Comparison of ENCODE assay signal across 16 cellular contexts in the genomic region with DNA sequence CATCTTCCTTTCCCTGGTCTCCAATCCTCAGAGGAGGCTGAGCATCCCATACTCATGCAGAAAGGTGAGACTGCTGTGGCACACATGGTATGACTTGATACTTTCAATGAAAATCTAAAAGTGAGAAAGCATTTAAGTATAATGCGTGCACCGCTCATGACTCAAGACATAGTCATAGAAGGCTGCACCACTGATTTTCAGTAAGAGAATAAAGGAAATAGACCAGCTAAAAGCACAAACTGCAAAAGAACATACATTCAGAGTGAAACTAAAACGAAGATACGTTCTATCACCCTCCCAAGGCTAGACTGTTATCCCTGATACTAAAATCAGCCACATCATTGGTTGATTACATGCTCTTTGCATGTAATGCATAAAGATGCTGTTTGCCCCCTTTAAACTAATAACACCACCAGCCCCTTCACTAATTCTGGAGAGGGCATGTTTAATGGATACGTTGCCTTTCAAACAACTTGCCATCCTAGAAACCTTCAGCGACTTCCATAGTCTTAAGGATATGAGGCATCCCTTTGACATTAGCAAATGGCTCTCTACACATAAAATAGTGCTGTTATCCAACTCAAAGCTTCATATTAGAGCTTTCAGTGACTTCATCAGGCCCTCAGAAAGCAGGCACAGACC. TPM values are rescaled to one million over a fixed set of nuclear protein-coding genes. Genes with fewer than 3 reads are reported as not detected.
DNase-seq lines count a peak whose midpoint lies in the region; ATAC-seq, FAIRE-seq and TF ChIP-seq lines count a peak whose summit lies in the region.
"Had no signal": no experiment of that assay in that cellular context is flagged by ENCODE, and none has a peak within 500 bp of the region (broad histone marks: within the 10 kb centered on the region; RNA-seq: fewer than 3 reads in every experiment).

No MANE protein-coding gene starts in this region.

- no peak overlapping the region for H3K27ac Mint-ChIP-seq in activated CD8-positive, alpha-beta T cell treated with anti-CD3 and anti-CD28 coated beads for 36 hours
- H3K27ac Mint-ChIP-seq in activated CD8-positive, alpha-beta T cell treated with anti-CD3 and anti-CD28 coated beads, Interleukin-2, amount 10 ng/mL, durations not matched to agents 7 days and 5 days = no peak overlapping the region
- no peak overlapping the region for H3K27ac Mint-ChIP-seq in stimulated activated effector memory CD8-positive, alpha-beta T cell treated with anti-CD3 and anti-CD28 coated beads, Interleukin-12 subunit alpha, Interleukin-12 subunit beta, amount 100 ng/mL, for 72 hours
- no peak overlapping the region for H3K27ac Mint-ChIP-seq in effector memory CD8-positive, alpha-beta T cell

- ATAC-seq in activated CD8-positive, alpha-beta T cell treated with anti-CD3 and anti-CD28 coated beads for 36 hours = peak; percentile 30
- no peak for ATAC-seq in activated CD8-positive, alpha-beta T cell treated with anti-CD3 and anti-CD28 coated beads, Interleukin-2, amount 10 ng/mL, durations not matched to agents 7 days and 5 days
- ATAC-seq in stimulated activated effector memory CD8-positive, alpha-beta T cell treated with anti-CD3 and anti-CD28 coated beads, Interleukin-12 subunit alpha, Interleukin-12 subunit beta, amount 100 ng/mL, for 72 hours = peak; percentile 81
- ATAC-seq in effector memory CD8-positive, alpha-beta T cell (replicated peaks) = no peak
- ATAC-seq: body of pancreas, left lobe of liver had no signal

- intact Hi-C loops in activated CD8-positive, alpha-beta T cell treated with anti-CD3 and anti-CD28 coated beads for 36 hours (cut with micrococcal nuclease) = no loop called here

- no peaks in the 10 kb centered on the region for H3K36me3 Mint-ChIP-seq in activated CD8-positive, alpha-beta T cell treated with anti-CD3 and anti-CD28 coated beads for 36 hours (ENCODE audit: low read depth)
- no peaks in the 10 kb centered on the region for H3K36me3 Mint-ChIP-seq in activated CD8-positive, alpha-beta T cell treated with anti-CD3 and anti-CD28 coated beads, Interleukin-2, amount 10 ng/mL, durations not matched to agents 7 days and 5 days (ENCODE audit: low read depth)
- no peaks in the 10 kb centered on the region for H3K36me3 Mint-ChIP-seq in stimulated activated effector memory CD8-positive, alpha-beta T cell treated with anti-CD3 and anti-CD28 coated beads, Interleukin-12 subunit alpha, Interleukin-12 subunit beta, amount 100 ng/mL, for 72 hours
- no peaks in the 10 kb centered on the region for H3K36me3 Mint-ChIP-seq in effector memory CD8-positive, alpha-beta T cell (ENCODE audit: insufficient read depth)

- TF ChIP-seq CTCF in activated CD8-positive, alpha-beta T cell treated with anti-CD3 and anti-CD28 coated beads for 36 hours (IDR thresholded peaks at IDR 0.05) = no peak

- H3K9me3 Mint-ChIP-seq in activated CD8-positive, alpha-beta T cell treated with anti-CD3 and anti-CD28 coated beads for 36 hours = no peaks in the 10 kb centered on the region
- no peaks in the 10 kb centered on the region for H3K9me3 Mint-ChIP-seq in activated CD8-positive, alpha-beta T cell treated with anti-CD3 and anti-CD28 coated beads, Interleukin-2, amount 10 ng/mL, durations not matched to agents 7 days and 5 days (ENCODE audit: insufficient read depth)
- no peaks in the 10 kb centered on the region for H3K9me3 Mint-ChIP-seq in stimulated activated effector memory CD8-positive, alpha-beta T cell treated with anti-CD3 and anti-CD28 coated beads, Interleukin-12 subunit alpha, Interleukin-12 subunit beta, amount 100 ng/mL, for 72 hours
- no peaks in the 10 kb centered on the region for H3K9me3 Mint-ChIP-seq in effector memory CD8-positive, alpha-beta T cell

- POLR2A ChIA-PET in activated CD8-positive, alpha-beta T cell treated with anti-CD3 and anti-CD28 coated beads for 36 hours (lab: Charles Lee) = no interaction called here
- POLR2A ChIA-PET in activated CD8-positive, alpha-beta T cell treated with anti-CD3 and anti-CD28 coated beads, Interleukin-2, amount 10 ng/mL, durations not matched to agents 7 days and 5 days (lab: Charles Lee) = no interaction called here

- no peak overlapping the region for H3K4me3 Mint-ChIP-seq in activated CD8-positive, alpha-beta T cell treated with anti-CD3 and anti-CD28 coated beads for 36 hours
- H3K4me3 Mint-ChIP-seq in activated CD8-positive, alpha-beta T cell treated with anti-CD3 and anti-CD28 coated beads, Interleukin-2, amount 10 ng/mL, durations not matched to agents 7 days and 5 days = no peak overlapping the region
- no peak overlapping the region for H3K4me3 Mint-ChIP-seq in stimulated activated effector memory CD8-positive, alpha-beta T cell treated with anti-CD3 and anti-CD28 coated beads, Interleukin-12 subunit alpha, Interleukin-12 subunit beta, amount 100 ng/mL, for 72 hours
- H3K4me3 Mint-ChIP-seq in effector memory CD8-positive, alpha-beta T cell = no peak overlapping the region

- H3K27me3 Mint-ChIP-seq in activated CD8-positive, alpha-beta T cell treated with anti-CD3 and anti-CD28 coated beads for 36 hours = peaks cover 50% of the 10 kb centered on the region
- peaks cover 39% of the 10 kb centered on the region for H3K27me3 Mint-ChIP-seq in activated CD8-positive, alpha-beta T cell treated with anti-CD3 and anti-CD28 coated beads, Interleukin-2, amount 10 ng/mL, durations not matched to agents 7 days and 5 days (ENCODE audit: low read depth)
- H3K27me3 Mint-ChIP-seq in effector memory CD8-positive, alpha-beta T cell = peaks cover 31 to 62% of the 10 kb centered on the region in 2 donors

- CTCF ChIA-PET in activated CD8-positive, alpha-beta T cell treated with anti-CD3 and anti-CD28 coated beads for 36 hours (lab: Charles Lee) = interaction anchor here (0.6 kb wide), 1 partner anchor 214 kb away, joined by 5 read pairs; no protein-coding TSS in a partner anchor
- CTCF ChIA-PET in activated CD8-positive, alpha-beta T cell treated with anti-CD3 and anti-CD28 coated beads, Interleukin-2, amount 10 ng/mL, durations not matched to agents 7 days and 5 days (lab: Charles Lee) = no interaction called here

- no peaks in the 10 kb centered on the region for H3K4me1 Mint-ChIP-seq in activated CD8-positive, alpha-beta T cell treated with anti-CD3 and anti-CD28 coated beads for 36 hours (ENCODE audit: low read depth)
- peaks cover 12% of the 10 kb centered on the region for H3K4me1 Mint-ChIP-seq in activated CD8-positive, alpha-beta T cell treated with anti-CD3 and anti-CD28 coated beads, Interleukin-2, amount 10 ng/mL, durations not matched to agents 7 days and 5 days (ENCODE audit: low read depth)
- H3K4me1 Mint-ChIP-seq in stimulated activated effector memory CD8-positive, alpha-beta T cell treated with anti-CD3 and anti-CD28 coated beads, Interleukin-12 subunit alpha, Interleukin-12 subunit beta, amount 100 ng/mL, for 72 hours = peaks cover 18% of the 10 kb centered on the region
- H3K4me1 Mint-ChIP-seq in effector memory CD8-positive, alpha-beta T cell (ENCODE audit: low read depth in 2 of 2) = peaks cover 6% of the 10 kb centered on the region in 2 donors

- no peak for FAIRE-seq in RCC 7860 (lab: Jason Lieb, UNC)
- FAIRE-seq: endometrium had no signal

- DNase-seq in activated CD8-positive, alpha-beta T cell treated with anti-CD3 and anti-CD28 coated beads for 36 hours = no peak
- DNase-seq in activated CD8-positive, alpha-beta T cell treated with anti-CD3 and anti-CD28 coated beads, Interleukin-2, amount 10 ng/mL, durations not matched to agents 7 days and 5 days = no peak
- DNase-seq in RCC 7860 (ENCODE audit: low spot score) = peak; percentile 26
- peak; percentile 29 for DNase-seq in globus pallidus (ENCODE audit: low spot score)
- no peak for DNase-seq in stimulated activated effector memory CD8-positive, alpha-beta T cell treated with anti-CD3 and anti-CD28 coated beads, Interleukin-12 subunit alpha, Interleukin-12 subunit beta, amount 100 ng/mL, for 72 hours (ENCODE audit: low spot score in 2 of 2)
- no peak for DNase-seq in AML-193 (lab: John Stamatoyannopoulos, UW)
- DNase-seq in effector memory CD8-positive, alpha-beta T cell = no peak
- no peak for DNase-seq in NCI-H187 treated with DMSO at 0.1 percent for 48 hours (lab: John Stamatoyannopoulos, UW)
- DNase-seq: ACHN, body of pancreas, MV-4-11, Right ventricle myocardium superior, T1000 had no signal

RNA-seq across cellular contexts. Expression of gene PLD5, which starts 2.1 kb away (rescaled TPM):
- not detected for total RNA-seq in activated CD8-positive, alpha-beta T cell treated with anti-CD3 and anti-CD28 coated beads for 36 hours
- not detected for total RNA-seq in activated CD8-positive, alpha-beta T cell treated with anti-CD3 and anti-CD28 coated beads, Interleukin-2, amount 10 ng/mL, durations not matched to agents 7 days and 5 days
- total RNA-seq: left lobe of liver, NCI-H460, Right ventricle myocardium superior had no signal

Comparison
In these comparisons a context has a peak if more than half of its experiments do, and no peak if none do; other contexts are left out.
1. ATAC-seq: peak in activated CD8-positive, alpha-beta T cell treated with anti-CD3 and anti-CD28 coated beads for 36 hours (single experiment) and stimulated activated effector memory CD8-positive, alpha-beta T cell treated with anti-CD3 and anti-CD28 coated beads, Interleukin-12 subunit alpha, Interleukin-12 subunit beta, amount 100 ng/mL, for 72 hours (single experiment); none in activated CD8-positive, alpha-beta T cell treated with anti-CD3 and anti-CD28 coated beads, Interleukin-2, amount 10 ng/mL, durations not matched to agents 7 days and 5 days (single experiment) and effector memory CD8-positive, alpha-beta T cell (single experiment).
2. DNase-seq: peak in RCC 7860 (single experiment) and globus pallidus (single experiment); none in activated CD8-positive, alpha-beta T cell treated with anti-CD3 and anti-CD28 coated beads for 36 hours (single experiment), activated CD8-positive, alpha-beta T cell treated with anti-CD3 and anti-CD28 coated beads, Interleukin-2, amount 10 ng/mL, durations not matched to agents 7 days and 5 days (single experiment), stimulated activated effector memory CD8-positive, alpha-beta T cell treated with anti-CD3 and anti-CD28 coated beads, Interleukin-12 subunit alpha, Interleukin-12 subunit beta, amount 100 ng/mL, for 72 hours (0 of 2), AML-193 (0 of 2), effector memory CD8-positive, alpha-beta T cell (0 of 3) and NCI-H187 treated with DMSO at 0.1 percent for 48 hours (single experiment).